16 cellular contexts compared by ENCODE assay signal in genomic region chr11:961921-962320, GRCh38.
"Had no signal": no experiment of that assay in that cellular context is flagged by ENCODE, and none has a peak within 500 bp of the region (broad histone marks: within the 10 kb centered on the region; RNA-seq: fewer than 3 reads in every experiment).

No MANE protein-coding gene starts in this region.

- H3K9me3 ChIP-seq: esophagus muscularis mucosa, neutrophil, right atrium auricular region, thyroid gland had no signal

- H3K4me3 Mint-ChIP-seq: activated T-cell treated with anti-CD3 and anti-CD28 coated beads, Interleukin-2, amount 50 U/mL, for 4 hours; stimulated activated memory B cell treated with anti-CD40 and anti-IgM and Interleukin-4, amounts not matched to agents 10 μg/mL and 1 μg/mL and 100 μg/mL, for 72 hours; T-cell had no signal

- H3K27ac ChIP-seq: esophagus muscularis mucosa, neutrophil, right atrium auricular region, thyroid gland had no signal

- ATAC-seq: activated T-cell treated with anti-CD3 and anti-CD28 coated beads, Interleukin-2, amount 50 U/mL, for 4 hours; stimulated activated memory B cell treated with anti-CD40 and anti-IgM and Interleukin-4, amounts not matched to agents 10 μg/mL and 1 μg/mL and 100 μg/mL, for 72 hours; T-cell had no signal

- H3K27me3 Mint-ChIP-seq: stimulated activated memory B cell treated with anti-CD40 and anti-IgM and Interleukin-4, amounts not matched to agents 10 μg/mL and 1 μg/mL and 100 μg/mL, for 72 hours; T-cell had no signal

- H3K4me3 ChIP-seq: esophagus muscularis mucosa, right atrium auricular region, thyroid gland had no signal

- H3K27ac Mint-ChIP-seq: stimulated activated memory B cell treated with anti-CD40 and anti-IgM and Interleukin-4, amounts not matched to agents 10 μg/mL and 1 μg/mL and 100 μg/mL, for 72 hours had no signal

- DNase-seq: activated CD4-positive, alpha-beta T cell treated with anti-CD3 and anti-CD28 coated beads, Interleukin-2, amount 50 U/mL, for 4 hours; activated effector memory CD4-positive, alpha-beta T cell treated with anti-CD3 and anti-CD28 coated beads, Interleukin-2, amount 50 U/mL, for 16 hours; activated T-cell treated with anti-CD3 and anti-CD28 coated beads, Interleukin-2, amount 50 U/mL, for 4 hours; aorta; cortex of kidney; effector CD4-positive, alpha-beta T cell; hypothalamus; midbrain; stimulated activated CD4-positive, alpha-beta T cell treated with anti-CD3 and anti-CD28 coated beads, Interleukin-2, amount 100 ng/mL, for 48 hours; T-helper 9 cell; thyroid gland had no signal

- H3K9me3 Mint-ChIP-seq: activated T-cell treated with anti-CD3 and anti-CD28 coated beads, Interleukin-2, amount 50 U/mL, for 4 hours; stimulated activated memory B cell treated with anti-CD40 and anti-IgM and Interleukin-4, amounts not matched to agents 10 μg/mL and 1 μg/mL and 100 μg/mL, for 72 hours; T-cell had no signal

- H3K27me3 ChIP-seq: esophagus muscularis mucosa, neutrophil, right atrium auricular region, thyroid gland had no signal
